In the genomic region with DNA sequence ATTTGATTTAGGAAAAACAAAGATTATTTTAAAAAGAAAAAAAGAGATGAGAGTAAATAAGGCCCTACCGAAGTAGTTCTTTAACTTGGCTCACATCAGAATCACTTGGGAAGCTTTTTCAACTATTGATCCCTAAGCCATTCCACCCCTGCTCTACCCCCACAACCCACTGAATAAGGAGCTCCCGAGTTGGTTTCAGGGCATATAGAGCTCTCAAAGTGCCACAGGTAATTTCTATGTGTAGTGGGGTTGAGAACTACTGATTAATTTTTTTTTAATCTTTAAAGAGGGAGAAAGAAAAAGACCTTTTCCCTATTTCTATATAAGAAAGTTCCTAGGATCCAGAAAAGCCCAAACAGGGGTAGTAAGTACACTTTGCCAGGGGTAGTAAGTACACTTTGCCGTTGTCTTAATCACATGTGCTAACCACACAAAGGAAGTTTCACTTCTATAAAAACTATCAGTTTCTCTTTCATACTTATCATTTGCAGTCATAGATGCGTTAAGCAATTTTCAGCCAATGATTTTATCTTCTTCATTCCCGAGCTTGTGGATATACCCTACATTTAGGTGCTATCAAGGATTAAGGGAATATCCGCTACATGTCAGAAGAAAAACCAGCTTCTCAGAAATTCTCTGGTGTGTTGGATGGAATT, we compare ENCODE assay signal across 10 cellular contexts.
A peak's percentile ranks its signal among the peaks of the same experiment; 100 is the strongest.
DNase-seq lines count a peak whose midpoint lies in the region; ATAC-seq and TF ChIP-seq lines count a peak whose summit lies in the region.
"Had no signal": no experiment of that assay in that cellular context is flagged by ENCODE, and none has a peak within 500 bp of the region (broad histone marks: within the 10 kb centered on the region; RNA-seq: fewer than 3 reads in every experiment).

No MANE protein-coding gene starts in this region.

- no peak for TF ChIP-seq POLR2A in uterus (IDR thresholded peaks at IDR 0.05)
- TF ChIP-seq POLR2A in testis (IDR thresholded peaks at IDR 0.05), result no peak

- peak overlapping the region; percentile 33 for H3K4me3 Mint-ChIP-seq in T-helper 2 cell treated with Interferon-gamma antibody and Interleukin-4, amounts not matched to agents 5 μg/mL and 100 μg/mL, for 36 hours

- H3K9me3 ChIP-seq in BLaER1 treated with 17β-estradiol and CSF1 and Interleukin-3, amounts not matched to agents 10 nM and 100 nM (replicated peaks in 1 of 11), result peaks cover 0 to 31% (median 15%) of the 10 kb centered on the region in 11 experiments; a peak in 14 of 22 replicates
- H3K9me3 ChIP-seq in uterus, result no peaks in the 10 kb centered on the region
- H3K9me3 ChIP-seq in smooth muscle cell (replicated peaks; ENCODE audit: low read depth), result no peaks in the 10 kb centered on the region
- no peaks in the 10 kb centered on the region for H3K9me3 ChIP-seq in testis

- peak overlapping the region; percentile 42 to 82 (median 70) for H3K4me2 ChIP-seq in BLaER1 treated with 17β-estradiol and CSF1 and Interleukin-3, amounts not matched to agents 10 nM and 100 nM
- H3K4me2 ChIP-seq in smooth muscle cell, result no peak overlapping the region

- peak overlapping the region; percentile 64 to 90 (median 84); a peak in 21 of 22 replicates for H3K27ac ChIP-seq in BLaER1 treated with 17β-estradiol and CSF1 and Interleukin-3, amounts not matched to agents 10 nM and 100 nM
- H3K27ac ChIP-seq in uterus, result no peak overlapping the region
- H3K27ac ChIP-seq in smooth muscle cell (ENCODE audit: low read depth), result no peak overlapping the region
- H3K27ac ChIP-seq in testis, result no peak overlapping the region

- no peaks in the 10 kb centered on the region for H3K79me2 ChIP-seq in smooth muscle cell (ENCODE audit: low read depth)

- H3K9ac ChIP-seq in BLaER1 treated with 17β-estradiol and CSF1 and Interleukin-3, amounts not matched to agents 10 nM and 100 nM, result peak overlapping the region; percentile 47 to 66 (median 63); a peak in 19 of 22 replicates
- H3K9ac ChIP-seq in smooth muscle cell (ENCODE audit: low read depth), result no peak overlapping the region

- no peaks in the 10 kb centered on the region for H3K36me3 ChIP-seq in BLaER1 treated with 17β-estradiol and CSF1 and Interleukin-3, amounts not matched to agents 10 nM and 100 nM
- H3K36me3 ChIP-seq in uterus (no peaks in the 10 kb centered on the region), smooth muscle cell (ENCODE audit: low read depth) (no peaks in the 10 kb centered on the region), testis (ENCODE audit: low read depth, missing control alignments) (no peaks in the 10 kb centered on the region)

- peak overlapping the region in 9 of 10 experiments; percentile 1 to 45 (median 20); a peak in 10 of 20 replicates for H3K4me3 ChIP-seq in BLaER1 treated with 17β-estradiol and CSF1 and Interleukin-3, amounts not matched to agents 10 nM and 100 nM
- H3K4me3 ChIP-seq in uterus (no peak overlapping the region), smooth muscle cell (no peak overlapping the region), testis (no peak overlapping the region)

- H4K20me1 ChIP-seq in BLaER1 treated with 17β-estradiol and CSF1 and Interleukin-3, amounts not matched to agents 10 nM and 100 nM, result no peaks in the 10 kb centered on the region
- no peaks in the 10 kb centered on the region for H4K20me1 ChIP-seq in smooth muscle cell (ENCODE audit: low read depth)

- no peak for TF ChIP-seq CTCF in uterus (IDR thresholded peaks at IDR 0.05)
- TF ChIP-seq CTCF in smooth muscle cell (IDR thresholded peaks at IDR 0.05; ENCODE audit: borderline replicate concordance, insufficient read depth, poor library complexity, severe bottlenecking), result no peak
- TF ChIP-seq CTCF in testis (IDR thresholded peaks at IDR 0.05), result no peak

- H3K4me1 Mint-ChIP-seq in T-helper 2 cell treated with Interferon-gamma antibody and Interleukin-4, amounts not matched to agents 5 μg/mL and 100 μg/mL, for 36 hours (ENCODE audit: low read depth), result peaks cover 16% of the 10 kb centered on the region

- intact Hi-C loops in uterus (cut with DNase I; ENCODE audit: low total_unique reads) (no loop called here), testis (cut with DNase I; ENCODE audit: low total_unique reads) (no loop called here)

- H3F3A ChIP-seq in smooth muscle cell (ENCODE audit: low read depth), result no peaks in the 10 kb centered on the region

- H3K27me3 ChIP-seq in BLaER1 treated with 17β-estradiol and CSF1 and Interleukin-3, amounts not matched to agents 10 nM and 100 nM, result no peaks in the 10 kb centered on the region
- no peaks in the 10 kb centered on the region for H3K27me3 ChIP-seq in uterus
- no peaks in the 10 kb centered on the region for H3K27me3 ChIP-seq in smooth muscle cell (ENCODE audit: low read depth)
- H3K27me3 ChIP-seq in testis, result no peaks in the 10 kb centered on the region

- H2AFZ ChIP-seq in smooth muscle cell (ENCODE audit: low read depth), result no peak overlapping the region

- peak overlapping the region; percentile 21 for H3K27ac Mint-ChIP-seq in T-helper 2 cell treated with Interferon-gamma antibody and Interleukin-4, amounts not matched to agents 5 μg/mL and 100 μg/mL, for 36 hours

- peaks cover 21% of the 10 kb centered on the region for H3K27me3 Mint-ChIP-seq in T-helper 2 cell treated with Interferon-gamma antibody and Interleukin-4, amounts not matched to agents 5 μg/mL and 100 μg/mL, for 36 hours (ENCODE audit: low read depth)

- H3K4me1 ChIP-seq in BLaER1 treated with 17β-estradiol and CSF1 and Interleukin-3, amounts not matched to agents 10 nM and 100 nM, result peaks cover 17 to 47% (median 28%) of the 10 kb centered on the region in 10 experiments
- H3K4me1 ChIP-seq in uterus (no peaks in the 10 kb centered on the region), smooth muscle cell (ENCODE audit: low read depth) (no peaks in the 10 kb centered on the region), testis (no peaks in the 10 kb centered on the region)

- 71% methylated on average over 6 of the region's 6 CpGs for WGBS in smooth muscle cell (ENCODE audit: low lambda C conversion rate)
- WGBS in testis, 2 donors, result 72 to 75% methylated on average over 6 of the region's 6 CpGs

- H3K36me3 Mint-ChIP-seq in T-helper 2 cell treated with Interferon-gamma antibody and Interleukin-4, amounts not matched to agents 5 μg/mL and 100 μg/mL, for 36 hours (ENCODE audit: low read depth), result peaks cover 9% of the 10 kb centered on the region

- ATAC-seq in GM19324 (IDR thresholded peaks at IDR 0.05; ENCODE audit: low FRiP score, unreplicated experiment) (peak; percentile 89), HG03060 (IDR thresholded peaks at IDR 0.05; ENCODE audit: low read depth, unreplicated experiment) (peak; percentile 96)
- ATAC-seq: esophagus mucosa had no signal

- peaks cover 5% of the 10 kb centered on the region for H3K9me3 Mint-ChIP-seq in T-helper 2 cell treated with Interferon-gamma antibody and Interleukin-4, amounts not matched to agents 5 μg/mL and 100 μg/mL, for 36 hours

- DNase-seq in T-helper 2 cell treated with Interferon-gamma antibody and Interleukin-4, amounts not matched to agents 5 μg/mL and 100 μg/mL, for 36 hours (ENCODE audit: low spot score), result no peak
- no peak for DNase-seq in uterus
- DNase-seq in smooth muscle cell (lab: John Stamatoyannopoulos, UW; ENCODE audit: unreplicated experiment), result no peak
- DNase-seq in testis, result no peak
- no peak for DNase-seq in glomerular visceral epithelial cell (ENCODE audit: extremely low spot score)
- DNase-seq: nucleus accumbens had no signal

Comparison
In these comparisons a context has a peak if more than half of its experiments do, and no peak if none do; other contexts are left out.
1. H3K27ac ChIP-seq: peak in BLaER1 treated with 17β-estradiol and CSF1 and Interleukin-3, amounts not matched to agents 10 nM and 100 nM (11 of 11); none in uterus (0 of 2), smooth muscle cell (single experiment) and testis (0 of 2).
2. H3K4me3 ChIP-seq: peak in BLaER1 treated with 17β-estradiol and CSF1 and Interleukin-3, amounts not matched to agents 10 nM and 100 nM (9 of 10); none in uterus (0 of 2), smooth muscle cell (single experiment) and testis (0 of 2).